ENCODE assay signal across 8 cellular contexts in genomic region chr14:106879241-106879640, GRCh38.
DNase-seq lines count a peak whose midpoint lies in the region; ATAC-seq and TF ChIP-seq lines count a peak whose summit lies in the region.

No MANE protein-coding gene starts in this region.

- intact Hi-C loops in CD8-positive, alpha-beta T cell (cut with DNase I, micrococcal nuclease) = no loop called here

- no peak overlapping the region for H3K4me3 ChIP-seq in CD8-positive, alpha-beta T cell (ENCODE audit: low read depth, low read length)

- peak; percentile 35 for TF ChIP-seq CTCF in CD8-positive, alpha-beta T cell (IDR thresholded peaks at IDR 0.05)
- no peak for TF ChIP-seq CTCF in endothelial cell (IDR thresholded peaks at IDR 0.05; ENCODE audit: unreplicated experiment)

- no peaks in the 10 kb centered on the region for H3K36me3 ChIP-seq in CD8-positive, alpha-beta T cell (ENCODE audit: insufficient read depth, low read length)

- no peaks in the 10 kb centered on the region for H3K4me1 ChIP-seq in CD8-positive, alpha-beta T cell (ENCODE audit: insufficient read depth, low read length)

- H3K27ac ChIP-seq in CD8-positive, alpha-beta T cell (ENCODE audit: low read depth, low read length) = no peak overlapping the region

- ATAC-seq in CD8-positive, alpha-beta T cell = peak; percentile 63
- peak; percentile 55 for ATAC-seq in GM21526 (IDR thresholded peaks at IDR 0.05; ENCODE audit: low FRiP score, unreplicated experiment)
- ATAC-seq in naive thymus-derived CD8-positive, alpha-beta T cell = peak; percentile 56 to 61

- no peak overlapping the region for H3K27ac Mint-ChIP-seq in CD8-positive, alpha-beta T cell
- no peak overlapping the region for H3K27ac Mint-ChIP-seq in naive thymus-derived CD8-positive, alpha-beta T cell
- no peak overlapping the region for H3K27ac Mint-ChIP-seq in endothelial cell (ENCODE audit: unreplicated experiment)

- POLR2A ChIA-PET in CD8-positive, alpha-beta T cell (lab: Charles Lee) = no interaction called here
- POLR2A ChIA-PET in naive thymus-derived CD8-positive, alpha-beta T cell (lab: Charles Lee) = no interaction called here

- H3K9me3 ChIP-seq in CD8-positive, alpha-beta T cell (ENCODE audit: low read length) = no peaks in the 10 kb centered on the region

- no peaks in the 10 kb centered on the region for H3K4me1 Mint-ChIP-seq in CD8-positive, alpha-beta T cell (ENCODE audit: low read depth)
- H3K4me1 Mint-ChIP-seq in naive thymus-derived CD8-positive, alpha-beta T cell = peaks cover 0 to 15% (median 3%) of the 10 kb centered on the region in 4 donors
- H3K4me1 Mint-ChIP-seq in endothelial cell (ENCODE audit: unreplicated experiment) = no peaks in the 10 kb centered on the region

- peaks cover 29% of the 10 kb centered on the region for H3K27me3 Mint-ChIP-seq in CD8-positive, alpha-beta T cell (ENCODE audit: low read depth)
- peaks cover 10 to 43% (median 16%) of the 10 kb centered on the region in 5 donors for H3K27me3 Mint-ChIP-seq in naive thymus-derived CD8-positive, alpha-beta T cell
- H3K27me3 Mint-ChIP-seq in endothelial cell (ENCODE audit: unreplicated experiment) = no peaks in the 10 kb centered on the region

- CTCF ChIA-PET in CD8-positive, alpha-beta T cell (lab: Charles Lee) = no interaction called here

- no peaks in the 10 kb centered on the region for H3K9me3 Mint-ChIP-seq in CD8-positive, alpha-beta T cell
- no peaks in the 10 kb centered on the region for H3K9me3 Mint-ChIP-seq in naive thymus-derived CD8-positive, alpha-beta T cell
- peaks cover 35% of the 10 kb centered on the region for H3K9me3 Mint-ChIP-seq in endothelial cell (ENCODE audit: unreplicated experiment)

- H3K4me3 Mint-ChIP-seq in CD8-positive, alpha-beta T cell = no peak overlapping the region
- no peak overlapping the region for H3K4me3 Mint-ChIP-seq in naive thymus-derived CD8-positive, alpha-beta T cell
- no peak overlapping the region for H3K4me3 Mint-ChIP-seq in endothelial cell (ENCODE audit: unreplicated experiment)

- no peaks in the 10 kb centered on the region for H3K27me3 ChIP-seq in CD8-positive, alpha-beta T cell (ENCODE audit: insufficient read depth, low read length)

- peak in 3 of 7 experiments; percentile 28 to 61 (median 59) for DNase-seq in CD8-positive, alpha-beta T cell
- DNase-seq in NCI-H526 treated with DMSO at 0.1 percent for 48 hours (lab: John Stamatoyannopoulos, UW) = peak; percentile 22
- DNase-seq in activated T-cell treated with anti-CD3 and anti-CD28 coated beads, Interleukin-2, amount 50 U/mL, for 48 hours = peak; percentile 79 to 82
- DNase-seq in naive thymus-derived CD8-positive, alpha-beta T cell = peak in 8 of 10 donors; percentile 14 to 72 (median 28)
- no peak for DNase-seq in SHP77 treated with DMSO at 0.1 percent for 48 hours (lab: John Stamatoyannopoulos, UW)
- DNase-seq in NCI-H2171 treated with DMSO at 0.1 percent for 48 hours (lab: John Stamatoyannopoulos, UW) = no peak
- DNase-seq in endothelial cell (ENCODE audit: low spot score) = no peak

- no peaks in the 10 kb centered on the region for H3K36me3 Mint-ChIP-seq in CD8-positive, alpha-beta T cell
- H3K36me3 Mint-ChIP-seq in naive thymus-derived CD8-positive, alpha-beta T cell = no peaks in the 10 kb centered on the region
- H3K36me3 Mint-ChIP-seq in endothelial cell (ENCODE audit: low read depth, unreplicated experiment) = peaks cover 2% of the 10 kb centered on the region

Comparison
In these comparisons a context has a peak if more than half of its experiments do, and no peak if none do; other contexts are left out.
1. DNase-seq: peak in NCI-H526 treated with DMSO at 0.1 percent for 48 hours (single experiment), activated T-cell treated with anti-CD3 and anti-CD28 coated beads, Interleukin-2, amount 50 U/mL, for 48 hours (2 of 2) and naive thymus-derived CD8-positive, alpha-beta T cell (8 of 10); none in SHP77 treated with DMSO at 0.1 percent for 48 hours (single experiment), NCI-H2171 treated with DMSO at 0.1 percent for 48 hours (single experiment) and endothelial cell (single experiment).
2. Peak in every context shown above with its lines, with median percentiles within 50 percentile points of each other: ATAC-seq.